12 cellular contexts compared by ENCODE assay signal in the genomic region with DNA sequence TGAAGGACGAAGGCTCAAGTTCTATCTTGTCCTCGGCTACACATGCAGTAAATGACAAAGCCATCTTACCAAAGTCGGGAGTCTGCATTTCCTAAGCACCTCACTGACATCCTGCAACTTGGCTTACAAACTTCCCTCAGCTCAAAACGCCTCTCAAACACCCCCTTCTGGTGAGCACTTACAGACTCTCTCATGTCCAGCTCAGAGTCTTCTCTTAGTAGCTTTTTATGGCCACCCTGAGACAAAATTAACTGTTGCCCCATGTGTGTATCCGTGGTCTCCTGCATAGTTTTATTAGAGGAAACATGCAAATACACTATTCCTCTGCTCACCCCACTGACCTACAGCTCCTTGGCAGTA.
A peak's percentile ranks its signal among the peaks of the same experiment; 100 is the strongest.
DNase-seq lines count a peak whose midpoint lies in the region; ATAC-seq and TF ChIP-seq lines count a peak whose summit lies in the region.
"Had no signal": no experiment of that assay in that cellular context is flagged by ENCODE, and none has a peak within 500 bp of the region (broad histone marks: within the 10 kb centered on the region; RNA-seq: fewer than 3 reads in every experiment).

No MANE protein-coding gene starts in this region.

- no peaks in the 10 kb centered on the region for H3K9me3 Mint-ChIP-seq in natural killer cell
- H3K9me3 Mint-ChIP-seq: T-helper 1 cell treated with Interleukin-12 subunit alpha and Interleukin-12 subunit beta and Interleukin-4 antibody, amounts not matched to agents 30 μg/mL and 1 μg/mL, for 36 hours had no signal

- H3K4me2 ChIP-seq in Loucy (ENCODE audit: low read depth, low read length, poor library complexity, severe bottlenecking): peak overlapping the region; percentile 21

- H3K36me3 ChIP-seq in Loucy (ENCODE audit: insufficient read depth, low read length): no peaks in the 10 kb centered on the region
- no peaks in the 10 kb centered on the region for H3K36me3 ChIP-seq in WERI-Rb-1
- H3K36me3 ChIP-seq in mucosa of descending colon (ENCODE audit: low read depth): no peaks in the 10 kb centered on the region
- H3K36me3 ChIP-seq: esophagus squamous epithelium, lower lobe of right lung had no signal

- H3K27ac Mint-ChIP-seq in natural killer cell: no peak overlapping the region
- H3K27ac Mint-ChIP-seq: T-helper 1 cell treated with Interleukin-12 subunit alpha and Interleukin-12 subunit beta and Interleukin-4 antibody, amounts not matched to agents 30 μg/mL and 1 μg/mL, for 36 hours had no signal

- no peak overlapping the region for H3K27ac ChIP-seq in WERI-Rb-1
- H3K27ac ChIP-seq: esophagus squamous epithelium, lower lobe of right lung had no signal

- H3K79me2 ChIP-seq in Loucy (ENCODE audit: insufficient read depth, low read length): no peaks in the 10 kb centered on the region

- peak; percentile 3 for DNase-seq in GF-D8 (lab: John Stamatoyannopoulos, UW)
- peak; percentile 17 for DNase-seq in WERI-Rb-1
- DNase-seq in left kidney (ENCODE audit: low read depth, low spot score): peak; percentile 63
- DNase-seq in natural killer cell: no peak
- no peak for DNase-seq in mucosa of descending colon
- DNase-seq in SHP77 treated with DMSO at 0.1 percent for 48 hours (lab: John Stamatoyannopoulos, UW): no peak
- DNase-seq: esophagus squamous epithelium, lower lobe of right lung, NCI-H226 had no signal

- no peak overlapping the region for H2AFZ ChIP-seq in Loucy (ENCODE audit: low read length)

- H3K4me3 Mint-ChIP-seq in natural killer cell: no peak overlapping the region
- H3K4me3 Mint-ChIP-seq: T-helper 1 cell treated with Interleukin-12 subunit alpha and Interleukin-12 subunit beta and Interleukin-4 antibody, amounts not matched to agents 30 μg/mL and 1 μg/mL, for 36 hours had no signal

- no peak overlapping the region for H3K9ac ChIP-seq in Loucy (ENCODE audit: low read depth, low read length, poor library complexity, severe bottlenecking)

- H3K27me3 ChIP-seq in Loucy (ENCODE audit: insufficient read depth, low read length, poor library complexity, severe bottlenecking) (no peaks in the 10 kb centered on the region), WERI-Rb-1 (ENCODE audit: insufficient read depth, low read depth, severe bottlenecking) (no peaks in the 10 kb centered on the region)
- H3K27me3 ChIP-seq: esophagus squamous epithelium had no signal

- intact Hi-C loops in natural killer cell (cut with micrococcal nuclease) (no loop called here), mucosa of descending colon (cut with DNase I, micrococcal nuclease) (no loop called here)

- no peaks in the 10 kb centered on the region for H4K20me1 ChIP-seq in Loucy (ENCODE audit: insufficient read depth, low read length, poor library complexity, severe bottlenecking)

- H3K4me3 ChIP-seq in Loucy (ENCODE audit: low read length, poor library complexity, severe bottlenecking) (no peak overlapping the region), WERI-Rb-1 (ENCODE audit: low read depth, low read length) (no peak overlapping the region), mucosa of descending colon (no peak overlapping the region)
- H3K4me3 ChIP-seq: esophagus squamous epithelium, lower lobe of right lung had no signal

- no peak for ATAC-seq in natural killer cell
- no peak for ATAC-seq in mucosa of descending colon
- ATAC-seq in GM19328 (IDR thresholded peaks at IDR 0.05; ENCODE audit: unreplicated experiment): no peak
- ATAC-seq: lower lobe of right lung had no signal

- no peaks in the 10 kb centered on the region for H3K9me2 ChIP-seq in Loucy (replicated peaks; ENCODE audit: low read depth, low read length)

- H3K9me3 ChIP-seq in Loucy (ENCODE audit: insufficient read depth, low read depth, low read length) (no peaks in the 10 kb centered on the region), WERI-Rb-1 (ENCODE audit: severe bottlenecking) (no peaks in the 10 kb centered on the region), mucosa of descending colon (no peaks in the 10 kb centered on the region)
- H3K9me3 ChIP-seq: esophagus squamous epithelium, lower lobe of right lung had no signal

- no peaks in the 10 kb centered on the region for H3K36me3 Mint-ChIP-seq in natural killer cell

- peaks cover 22% of the 10 kb centered on the region for H3K4me1 ChIP-seq in Loucy (ENCODE audit: insufficient read depth, low read length, poor library complexity, severe bottlenecking)
- H3K4me1 ChIP-seq in mucosa of descending colon (ENCODE audit: low read depth): no peaks in the 10 kb centered on the region
- H3K4me1 ChIP-seq: esophagus squamous epithelium, lower lobe of right lung had no signal

- no peaks in the 10 kb centered on the region for H3K27me3 Mint-ChIP-seq in natural killer cell (ENCODE audit: low read depth in 2 of 2)

- TF ChIP-seq CTCF in Loucy (conservative IDR thresholded peaks at IDR 0.05; ENCODE audit: low read length) (peak; percentile 57), WERI-Rb-1 (IDR thresholded peaks at IDR 0.05; ENCODE audit: low read depth, low read length) (peak; percentile 43), natural killer cell (IDR thresholded peaks at IDR 0.05) (no peak), mucosa of descending colon (IDR thresholded peaks at IDR 0.05) (no peak)

- no peaks in the 10 kb centered on the region for H3K4me1 Mint-ChIP-seq in natural killer cell

- H3F3A ChIP-seq in Loucy (ENCODE audit: low read depth): no peaks in the 10 kb centered on the region

Comparison
In these comparisons a context has a peak if more than half of its experiments do, and no peak if none do; other contexts are left out.
1. DNase-seq: peak in GF-D8 (single experiment), WERI-Rb-1 (single experiment) and left kidney (single experiment); none in natural killer cell (single experiment), mucosa of descending colon (0 of 3) and SHP77 treated with DMSO at 0.1 percent for 48 hours (single experiment).
2. CTCF ChIP-seq: peak in Loucy (single experiment) and WERI-Rb-1 (single experiment); none in natural killer cell (single experiment) and mucosa of descending colon (single experiment).